In the genomic region with DNA sequence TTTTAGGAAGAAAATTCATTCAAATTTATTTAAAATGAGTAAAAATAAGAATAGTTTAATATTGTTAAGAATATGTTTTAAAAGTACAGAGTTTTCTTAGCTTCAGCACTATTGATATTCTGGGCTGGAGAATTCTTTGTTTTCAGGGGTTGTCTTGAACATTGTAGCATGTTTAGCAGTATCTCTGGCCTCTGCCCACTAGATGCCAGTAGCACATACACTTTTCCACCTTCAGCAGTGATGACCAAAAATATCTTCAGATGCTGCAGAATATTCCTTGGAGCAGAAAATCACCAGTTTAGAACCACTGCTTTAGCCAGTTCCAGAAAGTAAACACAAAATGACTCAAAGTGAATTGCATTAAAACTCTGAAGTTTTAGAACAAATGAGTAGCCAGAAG, we compare ENCODE assay signal across 9 cellular contexts. TPM values are rescaled to one million over a fixed set of nuclear protein-coding genes. Genes with fewer than 3 reads are reported as not detected.
DNase-seq lines count a peak whose midpoint lies in the region; ATAC-seq, FAIRE-seq and TF ChIP-seq lines count a peak whose summit lies in the region.
"Had no signal": no experiment of that assay in that cellular context is flagged by ENCODE, and none has a peak within 500 bp of the region (broad histone marks: within the 10 kb centered on the region; RNA-seq: fewer than 3 reads in every experiment).

No MANE protein-coding gene starts in this region.

- POLR2A ChIA-PET in PC-9 (lab: Charles Lee; ENCODE audit: unreplicated experiment): no interaction called here

- H3K4me3 Mint-ChIP-seq in activated CD4-positive, alpha-beta T cell treated with anti-CD3 and anti-CD28 coated beads, Interleukin-2, amount 10 ng/mL, durations not matched to agents 24 days and 14 days: no peak overlapping the region
- no peak overlapping the region for H3K4me3 Mint-ChIP-seq in activated T-cell treated with anti-CD3 and anti-CD28 coated beads, Interleukin-2, amount 50 U/mL, for 72 hours
- H3K4me3 Mint-ChIP-seq in activated T-cell treated with anti-CD3 and anti-CD28 coated beads, Interleukin-2, amount 50 U/mL, for 4 hours: no peak overlapping the region
- H3K4me3 Mint-ChIP-seq: dendritic cell treated with granulocyte-macrophage colony-stimulating factor and Interleukin-4, amounts not matched to agents 40 ng/mL and 50 ng/mL, for 4 days had no signal

- H3K4me2 ChIP-seq in PC-9 (no peak overlapping the region), smooth muscle cell (no peak overlapping the region)

- TF ChIP-seq CTCF in PC-9 (conservative IDR thresholded peaks at IDR 0.05) (peak; percentile 53), smooth muscle cell (IDR thresholded peaks at IDR 0.05; ENCODE audit: borderline replicate concordance, insufficient read depth, poor library complexity, severe bottlenecking) (peak; percentile 26)

- H2AFZ ChIP-seq in PC-9: no peak overlapping the region
- no peak overlapping the region for H2AFZ ChIP-seq in smooth muscle cell (ENCODE audit: low read depth)

- H3K27ac ChIP-seq in PC-9 (no peak overlapping the region), smooth muscle cell (ENCODE audit: low read depth) (no peak overlapping the region), small intestine (ENCODE audit: low read depth in 1 of 2, low read length in 1 of 2) (no peak overlapping the region)

- no peaks in the 10 kb centered on the region for H3K36me3 Mint-ChIP-seq in activated CD4-positive, alpha-beta T cell treated with anti-CD3 and anti-CD28 coated beads, Interleukin-2, amount 10 ng/mL, durations not matched to agents 24 days and 14 days (ENCODE audit: low read depth)
- no peaks in the 10 kb centered on the region for H3K36me3 Mint-ChIP-seq in activated T-cell treated with anti-CD3 and anti-CD28 coated beads, Interleukin-2, amount 50 U/mL, for 72 hours (ENCODE audit: insufficient read depth in 2 of 2)
- no peaks in the 10 kb centered on the region for H3K36me3 Mint-ChIP-seq in activated T-cell treated with anti-CD3 and anti-CD28 coated beads, Interleukin-2, amount 50 U/mL, for 4 hours (ENCODE audit: insufficient read depth)

- no peak for ATAC-seq in activated T-cell treated with anti-CD3 and anti-CD28 coated beads, Interleukin-2, amount 50 U/mL, for 72 hours (replicated peaks in 1 of 2)
- no peak for ATAC-seq in activated T-cell treated with anti-CD3 and anti-CD28 coated beads, Interleukin-2, amount 50 U/mL, for 4 hours

- H3K36me3 ChIP-seq in PC-9 (ENCODE audit: low read depth) (no peaks in the 10 kb centered on the region), smooth muscle cell (ENCODE audit: low read depth) (no peaks in the 10 kb centered on the region), small intestine (ENCODE audit: control insufficient read depth in 2 of 2, insufficient read depth in 2 of 2, low read length in 2 of 2) (no peaks in the 10 kb centered on the region)

- H3F3A ChIP-seq in PC-9 (ENCODE audit: insufficient read depth, low read depth): 0 out of 2 replicates have a peak, but pooled peaks cover 4% of the 10 kb centered on the region
- no peaks in the 10 kb centered on the region for H3F3A ChIP-seq in smooth muscle cell (ENCODE audit: low read depth)

- no peak overlapping the region for H3K9ac ChIP-seq in smooth muscle cell (ENCODE audit: low read depth)

- no peak overlapping the region for H3K27ac Mint-ChIP-seq in activated CD4-positive, alpha-beta T cell treated with anti-CD3 and anti-CD28 coated beads, Interleukin-2, amount 10 ng/mL, durations not matched to agents 24 days and 14 days
- no peak overlapping the region for H3K27ac Mint-ChIP-seq in activated T-cell treated with anti-CD3 and anti-CD28 coated beads, Interleukin-2, amount 50 U/mL, for 72 hours
- H3K27ac Mint-ChIP-seq: dendritic cell treated with granulocyte-macrophage colony-stimulating factor and Interleukin-4, amounts not matched to agents 40 ng/mL and 50 ng/mL, for 4 days had no signal

- H3K4me1 ChIP-seq in PC-9 (replicated peaks; ENCODE audit: insufficient read depth) (no peaks in the 10 kb centered on the region), smooth muscle cell (ENCODE audit: low read depth) (no peaks in the 10 kb centered on the region), small intestine (ENCODE audit: control insufficient read depth in 2 of 2, insufficient read depth in 1 of 2, low read depth in 1 of 2, low read length in 1 of 2) (no peaks in the 10 kb centered on the region)

- CTCF ChIA-PET in PC-9 (lab: Charles Lee): no interaction called here

- DNase-seq in activated CD4-positive, alpha-beta T cell treated with anti-CD3 and anti-CD28 coated beads, Interleukin-2, amount 10 ng/mL, durations not matched to agents 24 days and 14 days: peak; percentile 73
- no peak for DNase-seq in activated CD4-positive, alpha-beta T cell treated with anti-CD3 and anti-CD28 coated beads for 1 hour
- no peak for DNase-seq in PC-9
- DNase-seq in fibroblast of the conjunctiva (ENCODE audit: low read depth): peak; percentile 5
- no peak for DNase-seq in smooth muscle cell (lab: John Stamatoyannopoulos, UW; ENCODE audit: unreplicated experiment)
- no peak for DNase-seq in activated T-cell treated with anti-CD3 and anti-CD28 coated beads, Interleukin-2, amount 50 U/mL, for 72 hours
- DNase-seq in small intestine: no peak
- no peak for DNase-seq in activated T-cell treated with anti-CD3 and anti-CD28 coated beads, Interleukin-2, amount 50 U/mL, for 4 hours

- no peaks in the 10 kb centered on the region; the same call in 1 of the 2 replicates for H3K9me2 ChIP-seq in PC-9 (ENCODE audit: insufficient read depth)

- no peaks in the 10 kb centered on the region for H3K79me2 ChIP-seq in PC-9 (ENCODE audit: low read depth)
- no peaks in the 10 kb centered on the region for H3K79me2 ChIP-seq in smooth muscle cell (ENCODE audit: low read depth)

- no peak overlapping the region for H3K4me3 ChIP-seq in PC-9
- no peak overlapping the region for H3K4me3 ChIP-seq in smooth muscle cell
- H3K4me3 ChIP-seq in small intestine (ENCODE audit: low read depth in 1 of 2, low read length in 2 of 2): no peak overlapping the region

- H3K9me3 Mint-ChIP-seq in activated CD4-positive, alpha-beta T cell treated with anti-CD3 and anti-CD28 coated beads, Interleukin-2, amount 10 ng/mL, durations not matched to agents 24 days and 14 days: no peaks in the 10 kb centered on the region
- no peaks in the 10 kb centered on the region for H3K9me3 Mint-ChIP-seq in activated T-cell treated with anti-CD3 and anti-CD28 coated beads, Interleukin-2, amount 50 U/mL, for 72 hours
- H3K9me3 Mint-ChIP-seq in activated T-cell treated with anti-CD3 and anti-CD28 coated beads, Interleukin-2, amount 50 U/mL, for 4 hours: no peaks in the 10 kb centered on the region
- H3K9me3 Mint-ChIP-seq: dendritic cell treated with granulocyte-macrophage colony-stimulating factor and Interleukin-4, amounts not matched to agents 40 ng/mL and 50 ng/mL, for 4 days had no signal

- no peaks in the 10 kb centered on the region for H4K20me1 ChIP-seq in PC-9 (ENCODE audit: insufficient read depth)
- no peaks in the 10 kb centered on the region for H4K20me1 ChIP-seq in smooth muscle cell (ENCODE audit: low read depth)

- no TSS peak for BruUV-seq in PC-9 (replicated peaks; lab: Mats Ljungman, UMichigan)

- FAIRE-seq in small intestine (lab: Jason Lieb, UNC): no peak

- peaks cover 2% of the 10 kb centered on the region for H3K27me3 Mint-ChIP-seq in activated CD4-positive, alpha-beta T cell treated with anti-CD3 and anti-CD28 coated beads, Interleukin-2, amount 10 ng/mL, durations not matched to agents 24 days and 14 days
- no peaks in the 10 kb centered on the region for H3K27me3 Mint-ChIP-seq in activated T-cell treated with anti-CD3 and anti-CD28 coated beads, Interleukin-2, amount 50 U/mL, for 72 hours (ENCODE audit: low read depth)
- no peaks in the 10 kb centered on the region for H3K27me3 Mint-ChIP-seq in activated T-cell treated with anti-CD3 and anti-CD28 coated beads, Interleukin-2, amount 50 U/mL, for 4 hours (ENCODE audit: low read depth)
- H3K27me3 Mint-ChIP-seq: dendritic cell treated with granulocyte-macrophage colony-stimulating factor and Interleukin-4, amounts not matched to agents 40 ng/mL and 50 ng/mL, for 4 days had no signal

- no peaks in the 10 kb centered on the region for H3K27me3 ChIP-seq in PC-9 (ENCODE audit: insufficient read depth, low read depth)
- H3K27me3 ChIP-seq in smooth muscle cell (ENCODE audit: low read depth): no peaks in the 10 kb centered on the region
- no peaks in the 10 kb centered on the region for H3K27me3 ChIP-seq in small intestine (ENCODE audit: control insufficient read depth in 2 of 2, insufficient read depth in 2 of 2, low read length in 2 of 2)

- H3K9me3 ChIP-seq in PC-9 (ENCODE audit: insufficient read depth, low read depth) (no peaks in the 10 kb centered on the region), smooth muscle cell (replicated peaks; ENCODE audit: low read depth) (no peaks in the 10 kb centered on the region), small intestine (ENCODE audit: control insufficient read depth, low read depth) (no peaks in the 10 kb centered on the region)

- intact Hi-C loops in activated CD4-positive, alpha-beta T cell treated with anti-CD3 and anti-CD28 coated beads, Interleukin-2, amount 10 ng/mL, durations not matched to agents 24 days and 14 days (cut with micrococcal nuclease): loop anchor here (1.0 kb wide), 1 partner anchor 139 kb away; no protein-coding TSS in a partner anchor
- intact Hi-C loops in PC-9 (cut with micrococcal nuclease; ENCODE audit: unreplicated experiment): loop anchor here (1.0 kb wide), 1 partner anchor 139 kb away; no protein-coding TSS in a partner anchor

- peaks cover 2% of the 10 kb centered on the region for H3K4me1 Mint-ChIP-seq in activated CD4-positive, alpha-beta T cell treated with anti-CD3 and anti-CD28 coated beads, Interleukin-2, amount 10 ng/mL, durations not matched to agents 24 days and 14 days
- H3K4me1 Mint-ChIP-seq in activated T-cell treated with anti-CD3 and anti-CD28 coated beads, Interleukin-2, amount 50 U/mL, for 72 hours (ENCODE audit: low read depth): no peaks in the 10 kb centered on the region
- no peaks in the 10 kb centered on the region for H3K4me1 Mint-ChIP-seq in activated T-cell treated with anti-CD3 and anti-CD28 coated beads, Interleukin-2, amount 50 U/mL, for 4 hours (ENCODE audit: low read depth)

RNA-seq across cellular contexts. Expression of a gene that starts 19.4 kb away (rescaled TPM):
- 9.5 and 14.3 TPM in 2 replicates for total RNA-seq in activated CD4-positive, alpha-beta T cell treated with anti-CD3 and anti-CD28 coated beads, Interleukin-2, amount 10 ng/mL, durations not matched to agents 24 days and 14 days
- total RNA-seq in PC-9 (2021): 29.1 and 40.1 TPM in 2 replicates
- 11.9 and 13.7 TPM in 2 replicates for total RNA-seq in smooth muscle cell
- polyA plus RNA-seq in smooth muscle cell: 16.6 and 18.6 TPM in 2 replicates
- total RNA-seq in activated T-cell treated with anti-CD3 and anti-CD28 coated beads, Interleukin-2, amount 50 U/mL, for 72 hours: 10 to 100 TPM; 13.6 to 18.6 TPM
- 1 to 10 TPM; 6.2 to 9.0 (median 6.7) TPM for polyA plus RNA-seq in small intestine
- 1 to 10 TPM; 3.2 to 3.7 (median 3.7) TPM for total RNA-seq in activated T-cell treated with anti-CD3 and anti-CD28 coated beads, Interleukin-2, amount 50 U/mL, for 4 hours

Comparison
In these comparisons a context has a peak if more than half of its experiments do, and no peak if none do; other contexts are left out.
1. DNase-seq: peak in activated CD4-positive, alpha-beta T cell treated with anti-CD3 and anti-CD28 coated beads, Interleukin-2, amount 10 ng/mL, durations not matched to agents 24 days and 14 days (single experiment) and fibroblast of the conjunctiva (single experiment); none in activated CD4-positive, alpha-beta T cell treated with anti-CD3 and anti-CD28 coated beads for 1 hour (single experiment), PC-9 (0 of 2), smooth muscle cell (single experiment), activated T-cell treated with anti-CD3 and anti-CD28 coated beads, Interleukin-2, amount 50 U/mL, for 72 hours (0 of 2), small intestine (single experiment) and activated T-cell treated with anti-CD3 and anti-CD28 coated beads, Interleukin-2, amount 50 U/mL, for 4 hours (single experiment).